In the genomic region with DNA sequence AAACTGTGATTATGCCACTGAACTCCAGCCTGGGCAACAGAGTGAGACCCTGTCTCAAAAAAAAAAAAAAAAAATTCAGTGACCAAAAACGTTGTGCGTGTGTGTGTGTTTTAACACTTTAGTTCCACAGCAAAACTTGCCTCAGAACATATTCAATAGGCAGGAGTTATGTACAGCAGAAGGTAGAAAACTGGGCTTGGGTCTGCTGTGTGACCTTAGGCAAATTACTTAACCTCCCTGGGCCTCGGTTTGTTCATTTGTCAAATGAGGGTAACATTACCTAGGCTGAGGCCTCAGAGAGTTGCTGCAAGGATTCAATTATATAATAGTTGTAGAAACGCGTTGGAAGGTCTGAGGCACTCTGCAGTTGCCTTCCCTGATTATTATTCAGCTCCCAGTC, we compare ENCODE assay signal across 9 cellular contexts. TPM values are rescaled to one million over a fixed set of nuclear protein-coding genes. Genes with fewer than 3 reads are reported as not detected.
DNase-seq lines count a peak whose midpoint lies in the region; ATAC-seq, FAIRE-seq and TF ChIP-seq lines count a peak whose summit lies in the region.
"Had no signal": no experiment of that assay in that cellular context is flagged by ENCODE, and none has a peak within 500 bp of the region (broad histone marks: within the 10 kb centered on the region; RNA-seq: fewer than 3 reads in every experiment).

No MANE protein-coding gene starts in this region.

- H3K27ac ChIP-seq in keratinocyte (ENCODE audit: control insufficient read depth, insufficient read depth, low read length) = peak overlapping the region; percentile 25
- H3K27ac ChIP-seq in skin epidermis = peak overlapping the region in 11 of 21 experiments; percentile 10 to 71 (median 33)
- H3K27ac ChIP-seq in CD4-positive, alpha-beta T cell (ENCODE audit: low read depth, low read length) = no peak overlapping the region

- peaks cover 1% of the 10 kb centered on the region; the same call in 1 of the 2 replicates for H3K27me3 Mint-ChIP-seq in HFFc6 (ENCODE audit: insufficient read depth)
- H3K27me3 Mint-ChIP-seq in activated CD8-positive, alpha-beta T cell treated with anti-CD3 and anti-CD28 coated beads, Interleukin-2, amount 10 ng/mL, durations not matched to agents 7 days and 5 days (ENCODE audit: low read depth) = peaks cover 20% of the 10 kb centered on the region
- peaks cover 52% of the 10 kb centered on the region for H3K27me3 Mint-ChIP-seq in CD4-positive, alpha-beta T cell

- no peak for ATAC-seq in activated CD8-positive, alpha-beta T cell treated with anti-CD3 and anti-CD28 coated beads, Interleukin-2, amount 10 ng/mL, durations not matched to agents 7 days and 5 days
- ATAC-seq in GM21381 (IDR thresholded peaks at IDR 0.05; ENCODE audit: unreplicated experiment) = no peak
- ATAC-seq in CD4-positive, alpha-beta T cell (ENCODE audit: poor library complexity) = no peak

- intact Hi-C loops in CD4-positive, alpha-beta T cell (cut with DNase I, micrococcal nuclease) = no loop called here

- H3K4me3 ChIP-seq in cardiac fibroblast (replicated peaks in 1 of 2; ENCODE audit: low read depth in 2 of 2, low read length in 2 of 2) = peak overlapping the region; percentile 24 to 30
- H3K4me3 ChIP-seq in keratinocyte (ENCODE audit: control insufficient read depth in 2 of 3, extremely low read depth in 1 of 3, insufficient read depth in 2 of 3, low read depth in 1 of 3, low read length in 3 of 3) = peak overlapping the region in 2 of 3 experiments; percentile 2 to 55
- H3K4me3 ChIP-seq in skin epidermis = peak overlapping the region in 2 of 7 experiments; percentile 9 to 23

- TF ChIP-seq CTCF in HFFc6 (IDR thresholded peaks at IDR 0.05) = no peak
- no peak for TF ChIP-seq CTCF in cardiac fibroblast (IDR thresholded peaks at IDR 0.05; ENCODE audit: low read depth, low read length)
- TF ChIP-seq CTCF in keratinocyte (optimal IDR thresholded peaks at IDR 0.05 in 1 of 3, IDR thresholded peaks at IDR 0.05 in 1 of 3, conservative IDR thresholded peaks at IDR 0.05 in 1 of 3; ENCODE audit: extremely low read depth in 1 of 3, insufficient read depth in 2 of 3, low read length in 3 of 3) = no peak
- no peak for TF ChIP-seq CTCF in CD4-positive, alpha-beta T cell (IDR thresholded peaks at IDR 0.05)

- H3K9ac ChIP-seq in keratinocyte (ENCODE audit: control insufficient read depth, extremely low read depth, insufficient read depth, low read length) = peak overlapping the region; percentile 24

- peak overlapping the region; percentile 89 for H3K27ac Mint-ChIP-seq in HFFc6
- no peak overlapping the region for H3K27ac Mint-ChIP-seq in activated CD8-positive, alpha-beta T cell treated with anti-CD3 and anti-CD28 coated beads, Interleukin-2, amount 10 ng/mL, durations not matched to agents 7 days and 5 days
- no peak overlapping the region for H3K27ac Mint-ChIP-seq in CD4-positive, alpha-beta T cell
- H3K27ac Mint-ChIP-seq: activated naive CD8-positive, alpha-beta T cell treated with anti-CD3 and anti-CD28 coated beads, Interleukin-2, amount 10 ng/mL, durations not matched to agents 7 days and 5 days had no signal

- no peak for FAIRE-seq in keratinocyte (lab: Jason Lieb, UNC)

- no peaks in the 10 kb centered on the region for H3K9me3 Mint-ChIP-seq in HFFc6
- H3K9me3 Mint-ChIP-seq in activated CD8-positive, alpha-beta T cell treated with anti-CD3 and anti-CD28 coated beads, Interleukin-2, amount 10 ng/mL, durations not matched to agents 7 days and 5 days (ENCODE audit: insufficient read depth) = no peaks in the 10 kb centered on the region
- H3K9me3 Mint-ChIP-seq in CD4-positive, alpha-beta T cell = peaks cover 2% of the 10 kb centered on the region
- H3K9me3 Mint-ChIP-seq: activated naive CD8-positive, alpha-beta T cell treated with anti-CD3 and anti-CD28 coated beads, Interleukin-2, amount 10 ng/mL, durations not matched to agents 7 days and 5 days had no signal

- CTCF ChIA-PET in activated CD8-positive, alpha-beta T cell treated with anti-CD3 and anti-CD28 coated beads, Interleukin-2, amount 10 ng/mL, durations not matched to agents 7 days and 5 days (lab: Charles Lee) = no interaction called here
- CTCF ChIA-PET in CD4-positive, alpha-beta T cell (lab: Charles Lee) = no interaction called here

- peak overlapping the region; percentile 86 for H3K4me3 Mint-ChIP-seq in HFFc6
- no peak overlapping the region for H3K4me3 Mint-ChIP-seq in activated CD8-positive, alpha-beta T cell treated with anti-CD3 and anti-CD28 coated beads, Interleukin-2, amount 10 ng/mL, durations not matched to agents 7 days and 5 days
- no peak overlapping the region for H3K4me3 Mint-ChIP-seq in CD4-positive, alpha-beta T cell
- H3K4me3 Mint-ChIP-seq: activated naive CD8-positive, alpha-beta T cell treated with anti-CD3 and anti-CD28 coated beads, Interleukin-2, amount 10 ng/mL, durations not matched to agents 7 days and 5 days had no signal

- no peaks in the 10 kb centered on the region for H3K36me3 Mint-ChIP-seq in HFFc6 (ENCODE audit: low read depth)
- H3K36me3 Mint-ChIP-seq in activated CD8-positive, alpha-beta T cell treated with anti-CD3 and anti-CD28 coated beads, Interleukin-2, amount 10 ng/mL, durations not matched to agents 7 days and 5 days (ENCODE audit: low read depth) = no peaks in the 10 kb centered on the region
- no peaks in the 10 kb centered on the region for H3K36me3 Mint-ChIP-seq in CD4-positive, alpha-beta T cell (ENCODE audit: low read depth)
- H3K36me3 Mint-ChIP-seq: activated naive CD8-positive, alpha-beta T cell treated with anti-CD3 and anti-CD28 coated beads, Interleukin-2, amount 10 ng/mL, durations not matched to agents 7 days and 5 days had no signal

- H4K20me1 ChIP-seq in keratinocyte (ENCODE audit: control insufficient read depth, extremely low read depth, insufficient read depth, low read length) = no peaks in the 10 kb centered on the region

- POLR2A ChIA-PET in activated CD8-positive, alpha-beta T cell treated with anti-CD3 and anti-CD28 coated beads, Interleukin-2, amount 10 ng/mL, durations not matched to agents 7 days and 5 days (lab: Charles Lee) = no interaction called here
- POLR2A ChIA-PET in CD4-positive, alpha-beta T cell (lab: Charles Lee) = no interaction called here

- no peaks in the 10 kb centered on the region for H3K27me3 ChIP-seq in keratinocyte (ENCODE audit: control insufficient read depth, extremely low read depth, insufficient read depth, low read length)
- H3K27me3 ChIP-seq in CD4-positive, alpha-beta T cell (ENCODE audit: control insufficient read depth, insufficient read depth, low read length) = peaks cover 17% of the 10 kb centered on the region

- H3K36me3 ChIP-seq in keratinocyte (ENCODE audit: control insufficient read depth in 2 of 2, extremely low read depth in 1 of 2, insufficient read depth in 2 of 2, low read length in 2 of 2) = no peaks in the 10 kb centered on the region

- DNase-seq in HFFc6 = no peak
- DNase-seq in cardiac fibroblast (ENCODE audit: low read depth in 2 of 2) = no peak
- no peak for DNase-seq in keratinocyte (ENCODE audit: low read depth, low spot score)
- no peak for DNase-seq in activated CD8-positive, alpha-beta T cell treated with anti-CD3 and anti-CD28 coated beads, Interleukin-2, amount 10 ng/mL, durations not matched to agents 7 days and 5 days
- DNase-seq in CD4-positive, alpha-beta T cell = no peak
- no peak for DNase-seq in NCI-H510A treated with DMSO at 0.1 percent for 48 hours (lab: John Stamatoyannopoulos, UW)
- DNase-seq: activated naive CD8-positive, alpha-beta T cell treated with anti-CD3 and anti-CD28 coated beads, Interleukin-2, amount 10 ng/mL, durations not matched to agents 7 days and 5 days had no signal

- dilution Hi-C loops in keratinocyte (cut with MboI; ENCODE audit: extremely low pct_ligation_motif_present, low sequenced_read_pairs) = no loop called here

- H3K9me1 ChIP-seq in keratinocyte (ENCODE audit: control insufficient read depth, extremely low read depth, insufficient read depth, low read length) = no peaks in the 10 kb centered on the region

- no peaks in the 10 kb centered on the region for H3K79me2 ChIP-seq in keratinocyte (ENCODE audit: control insufficient read depth, insufficient read depth, low read length)

- no peaks in the 10 kb centered on the region for H3K9me3 ChIP-seq in keratinocyte (ENCODE audit: control insufficient read depth, low read depth, low read length)
- no peaks in the 10 kb centered on the region for H3K9me3 ChIP-seq in CD4-positive, alpha-beta T cell (ENCODE audit: control insufficient read depth, low read length)

- H3K4me1 Mint-ChIP-seq in HFFc6 (ENCODE audit: low read depth) = peaks cover 28% of the 10 kb centered on the region
- peaks cover 2% of the 10 kb centered on the region for H3K4me1 Mint-ChIP-seq in activated CD8-positive, alpha-beta T cell treated with anti-CD3 and anti-CD28 coated beads, Interleukin-2, amount 10 ng/mL, durations not matched to agents 7 days and 5 days (ENCODE audit: low read depth)
- no peaks in the 10 kb centered on the region for H3K4me1 Mint-ChIP-seq in CD4-positive, alpha-beta T cell (ENCODE audit: low read depth)
- H3K4me1 Mint-ChIP-seq: activated naive CD8-positive, alpha-beta T cell treated with anti-CD3 and anti-CD28 coated beads, Interleukin-2, amount 10 ng/mL, durations not matched to agents 7 days and 5 days had no signal

- H2AFZ ChIP-seq in keratinocyte (ENCODE audit: control insufficient read depth, low read length) = peak overlapping the region; percentile 73

- peak overlapping the region; percentile 83 for H3K4me2 ChIP-seq in keratinocyte (ENCODE audit: control insufficient read depth, extremely low read depth, insufficient read depth, low read depth, low read length)

- peaks cover 7% of the 10 kb centered on the region for H3K4me1 ChIP-seq in keratinocyte (ENCODE audit: control insufficient read depth, extremely low read depth, insufficient read depth, low read length)

RNA-seq across cellular contexts. Expression of a gene that starts 10.3 kb away (rescaled TPM):
- total RNA-seq in HFFc6 (2021; fragmentation: NEBNext Ultra II Directional; extraction: Animal tissue kit (Norgen Biotek cat#: 25700)) = under 1 TPM; 0.23 to 0.97 (median 0.37) TPM
- polyA plus RNA-seq in keratinocyte = 0.08 to 0.10 TPM (median 0.08 TPM) in 3 replicates
- polyA plus RNA-seq in keratinocyte (2011; ENCODE audit: low read depth) = 0.70 TPM
- polyA plus RNA-seq in keratinocyte (2011; cell fraction: cytosol; rRNA removed) = 0.09 and 0.10 TPM in 2 replicates
- 0.25 and 0.43 TPM in 2 replicates for polyA plus RNA-seq in keratinocyte (2011; cell fraction: nucleus; rRNA removed)
- 0.27 TPM in 1 of 2 replicates, not detected in the other for polyA plus RNA-seq in keratinocyte (2012; ENCODE audit: low replicate concordance)
- not detected in 3 replicates for polyA minus RNA-seq in keratinocyte
- polyA minus RNA-seq in keratinocyte (2011; cell fraction: cytosol; rRNA and poly(A)+ RNA removed) = not detected
- not detected in 2 replicates for polyA minus RNA-seq in keratinocyte (2011; cell fraction: nucleus; rRNA and poly(A)+ RNA removed)
- total RNA-seq in activated CD8-positive, alpha-beta T cell treated with anti-CD3 and anti-CD28 coated beads, Interleukin-2, amount 10 ng/mL, durations not matched to agents 7 days and 5 days = not detected
- total RNA-seq in CD4-positive, alpha-beta T cell = not detected
- total RNA-seq: activated naive CD8-positive, alpha-beta T cell treated with anti-CD3 and anti-CD28 coated beads, Interleukin-2, amount 10 ng/mL, durations not matched to agents 7 days and 5 days had no signal
